20 cellular contexts compared by ENCODE assay signal in the genomic region with DNA sequence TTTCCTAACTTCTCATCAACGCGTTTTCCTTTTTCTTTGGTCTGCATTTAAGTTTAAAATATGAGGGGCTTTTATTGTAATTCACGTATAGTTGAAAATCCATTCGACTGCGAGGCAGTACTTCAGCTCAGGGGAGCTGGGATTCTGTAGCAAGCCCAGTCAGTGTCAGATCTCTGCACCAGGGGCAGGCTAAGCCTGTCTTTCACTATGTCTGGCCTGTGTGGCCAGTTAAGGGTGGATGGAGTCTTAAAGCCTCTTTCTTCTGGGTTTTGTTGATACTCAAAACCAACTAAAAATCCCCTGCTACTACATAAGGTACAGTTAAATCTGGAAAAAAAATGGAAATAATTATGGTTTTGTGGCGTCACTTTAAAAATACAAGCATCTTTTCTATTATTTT.
DNase-seq lines count a peak whose midpoint lies in the region; ATAC-seq and TF ChIP-seq lines count a peak whose summit lies in the region.
"Had no signal": no experiment of that assay in that cellular context is flagged by ENCODE, and none has a peak within 500 bp of the region (broad histone marks: within the 10 kb centered on the region; RNA-seq: fewer than 3 reads in every experiment).

No MANE protein-coding gene starts in this region.

- H3K36me3 Mint-ChIP-seq in naive thymus-derived CD8-positive, alpha-beta T cell, result no peaks in the 10 kb centered on the region
- H3K36me3 Mint-ChIP-seq: CD8-positive, alpha-beta memory T cell had no signal

- no peak overlapping the region for H3K4me3 Mint-ChIP-seq in naive thymus-derived CD8-positive, alpha-beta T cell
- H3K4me3 Mint-ChIP-seq: CD8-positive, alpha-beta memory T cell had no signal

- WGBS in heart left ventricle, 4 donors, result 82 to 88% (median 84%) methylated on average over 6 of the region's 6 CpGs

- H3K4me1 Mint-ChIP-seq in naive thymus-derived CD8-positive, alpha-beta T cell, result no peaks in the 10 kb centered on the region
- H3K4me1 Mint-ChIP-seq: CD8-positive, alpha-beta memory T cell had no signal

- peaks cover 0 to 18% (median 4%) of the 10 kb centered on the region in 9 donors for H3K9me3 Mint-ChIP-seq in naive thymus-derived CD8-positive, alpha-beta T cell

- no peak overlapping the region for H3K27ac Mint-ChIP-seq in naive thymus-derived CD8-positive, alpha-beta T cell
- H3K27ac Mint-ChIP-seq: CD8-positive, alpha-beta memory T cell had no signal

- ATAC-seq in GM18502 (IDR thresholded peaks at IDR 0.05; ENCODE audit: poor library complexity, unreplicated experiment) (peak; percentile 50), GM19452 (IDR thresholded peaks at IDR 0.05; ENCODE audit: unreplicated experiment) (peak; percentile 34), HG02642 (IDR thresholded peaks at IDR 0.05; ENCODE audit: poor library complexity, unreplicated experiment) (peak; percentile 47), HG03457 (IDR thresholded peaks at IDR 0.05; ENCODE audit: unreplicated experiment) (peak; percentile 41), heart left ventricle (no peak)
- ATAC-seq in naive thymus-derived CD8-positive, alpha-beta T cell, result no peak
- ATAC-seq: gastrocnemius medialis, lower lobe of right lung had no signal

- DNase-seq in naive thymus-derived CD8-positive, alpha-beta T cell, result no peak
- DNase-seq in HEK293T (ENCODE audit: extremely low spot score) (no peak), heart left ventricle (no peak)
- DNase-seq in activated CD4-positive, alpha-beta T cell treated with anti-CD3 and anti-CD28 coated beads, Interleukin-2, amount 50 U/mL, for 48 hours, result no peak
- DNase-seq: activated CD4-positive, alpha-beta T cell treated with anti-CD3 and anti-CD28 coated beads for 1 hour; activated CD8-positive, alpha-beta memory T cell treated with anti-CD3 and anti-CD28 coated beads, Interleukin-2, amount 50 U/mL, for 48 hours; activated naive CD4-positive, alpha-beta T cell treated with Interleukin-2 at 50 U/mL for 16 hours; CD8-positive, alpha-beta memory T cell; gastrocnemius medialis; lower lobe of right lung; NCI-H1105; NCI-H2171; SHP77; stimulated activated naive CD4-positive, alpha-beta T cell treated with Interleukin-2 at 50 U/mL for 16 hours had no signal

- no peak for TF ChIP-seq POLR2A in heart left ventricle (IDR thresholded peaks at IDR 0.05)

- peaks cover 0 to 2% (median 0%) of the 10 kb centered on the region in 5 donors for H3K27me3 Mint-ChIP-seq in naive thymus-derived CD8-positive, alpha-beta T cell
- H3K27me3 Mint-ChIP-seq: CD8-positive, alpha-beta memory T cell had no signal

- CTCF ChIA-PET in HEK293T (lab: Yijun Ruan, JAX), result no interaction called here

- H3K27ac ChIP-seq in heart left ventricle, result no peak overlapping the region
- H3K27ac ChIP-seq: coronary artery, gastrocnemius medialis, lower lobe of right lung had no signal

- intact Hi-C loops in heart left ventricle (cut with DNase I), result loop anchor here in 1 of 10 donors (10.0 kb wide), 1 partner anchor 57 kb away; no protein-coding TSS in a partner anchor

- H3K27me3 ChIP-seq in heart left ventricle, result no peaks in the 10 kb centered on the region
- H3K27me3 ChIP-seq: gastrocnemius medialis had no signal

- POLR2A ChIA-PET in naive thymus-derived CD8-positive, alpha-beta T cell (lab: Charles Lee), result no interaction called here
- POLR2A ChIA-PET in HEK293T (lab: Yijun Ruan, JAX), result no interaction called here

- TF ChIP-seq CTCF in heart left ventricle (IDR thresholded peaks at IDR 0.05), result no peak

- no peaks in the 10 kb centered on the region for H3K36me3 ChIP-seq in heart left ventricle
- H3K36me3 ChIP-seq: gastrocnemius medialis, lower lobe of right lung had no signal

- H3K9me3 ChIP-seq in heart left ventricle, result peaks cover 0 to 7% (median 0%) of the 10 kb centered on the region in 12 donors
- H3K9me3 ChIP-seq: gastrocnemius medialis, lower lobe of right lung had no signal

- H3K4me3 ChIP-seq in heart left ventricle, result no peak overlapping the region
- H3K4me3 ChIP-seq: coronary artery, gastrocnemius medialis, lower lobe of right lung, smooth muscle cell had no signal

- no peaks in the 10 kb centered on the region for H3K4me1 ChIP-seq in heart left ventricle
- H3K4me1 ChIP-seq: gastrocnemius medialis, lower lobe of right lung had no signal

TF ChIP-seq in HEK293T, 16 proteins besides CTCF, POLR2A, EP300 and RAD21:
- TF ChIP-seq, protein P1, sequence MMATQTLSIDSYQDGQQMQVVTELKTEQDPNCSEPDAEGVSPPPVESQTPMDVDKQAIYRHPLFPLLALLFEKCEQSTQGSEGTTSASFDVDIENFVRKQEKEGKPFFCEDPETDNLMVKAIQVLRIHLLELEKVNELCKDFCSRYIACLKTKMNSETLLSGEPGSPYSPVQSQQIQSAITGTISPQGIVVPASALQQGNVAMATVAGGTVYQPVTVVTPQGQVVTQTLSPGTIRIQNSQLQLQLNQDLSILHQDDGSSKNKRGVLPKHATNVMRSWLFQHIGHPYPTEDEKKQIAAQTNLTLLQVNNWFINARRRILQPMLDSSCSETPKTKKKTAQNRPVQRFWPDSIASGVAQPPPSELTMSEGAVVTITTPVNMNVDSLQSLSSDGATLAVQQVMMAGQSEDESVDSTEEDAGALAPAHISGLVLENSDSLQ (IDR thresholded peaks at IDR 0.05), result no peak
- no peak for TF ChIP-seq CTBP1 (IDR thresholded peaks at IDR 0.05; ENCODE audit: borderline replicate concordance)
- no peak for TF ChIP-seq SUZ12 (IDR thresholded peaks at IDR 0.05)
- TF ChIP-seq ZNF384 (IDR thresholded peaks at IDR 0.05), result no peak
- TF ChIP-seq FOXM1 (IDR thresholded peaks at IDR 0.05; ENCODE audit: borderline replicate concordance), result no peak
- TF ChIP-seq FOXK2 (IDR thresholded peaks at IDR 0.05), result no peak
- no peak for TF ChIP-seq ARNT (IDR thresholded peaks at IDR 0.05)
- no peak for TF ChIP-seq ELF4 (IDR thresholded peaks at IDR 0.05)

Comparison
In these comparisons a context has a peak if more than half of its experiments do, and no peak if none do; other contexts are left out.
1. ATAC-seq: peak in GM18502 (single experiment), GM19452 (single experiment), HG02642 (single experiment) and HG03457 (single experiment); none in naive thymus-derived CD8-positive, alpha-beta T cell (0 of 2) and heart left ventricle (0 of 4).